Comparison of ENCODE assay signal across 23 cellular contexts in the genomic region with DNA sequence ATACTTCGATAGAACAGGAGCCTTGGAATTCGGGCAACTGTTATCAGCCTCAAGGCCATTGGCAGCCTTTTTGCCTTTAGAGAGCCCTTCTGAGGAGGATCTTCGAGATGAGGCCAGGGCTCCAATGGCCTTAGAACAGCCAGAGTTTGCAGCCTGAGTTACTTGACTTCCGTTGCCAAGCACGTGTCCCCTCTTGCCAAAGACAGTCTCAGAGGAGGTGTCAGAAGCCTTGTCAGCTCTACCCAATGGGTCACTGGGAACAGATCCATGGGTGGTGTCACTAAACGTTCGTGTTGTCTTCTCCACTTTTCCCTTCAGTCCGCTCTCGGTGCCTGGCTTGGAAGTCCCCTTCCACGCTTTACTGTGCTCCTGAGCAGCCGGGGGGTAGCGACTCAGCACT.
DNase-seq lines count a peak whose midpoint lies in the region; ATAC-seq and TF ChIP-seq lines count a peak whose summit lies in the region.
"Had no signal": no experiment of that assay in that cellular context is flagged by ENCODE, and none has a peak within 500 bp of the region (broad histone marks: within the 10 kb centered on the region; RNA-seq: fewer than 3 reads in every experiment).

No MANE protein-coding gene starts in this region.

- TF ChIP-seq CTCF in right atrium auricular region (IDR thresholded peaks at IDR 0.05): no peak
- no peak for TF ChIP-seq CTCF in colonic mucosa (IDR thresholded peaks at IDR 0.05)

- peak; percentile 20 to 36 for ATAC-seq in right cardiac atrium
- no peak for ATAC-seq in HG03565 (IDR thresholded peaks at IDR 0.05; ENCODE audit: unreplicated experiment)
- ATAC-seq: GM12878 had no signal

- H3K27me3 ChIP-seq in right cardiac atrium (ENCODE audit: control insufficient read depth, insufficient read depth): no peaks in the 10 kb centered on the region
- H3K27me3 ChIP-seq in right atrium auricular region: no peaks in the 10 kb centered on the region
- H3K27me3 ChIP-seq in colonic mucosa: no peaks in the 10 kb centered on the region
- H3K27me3 ChIP-seq: BE2C, BLaER1 had no signal

- H3K9me3 ChIP-seq in right cardiac atrium (ENCODE audit: control insufficient read depth, low read length) (no peaks in the 10 kb centered on the region), right atrium auricular region (no peaks in the 10 kb centered on the region), colonic mucosa (no peaks in the 10 kb centered on the region)
- H3K9me3 ChIP-seq: BE2C, BLaER1 had no signal

- peaks cover 61% of the 10 kb centered on the region for H3K36me3 ChIP-seq in right atrium auricular region
- H3K36me3 ChIP-seq in colonic mucosa: no peaks in the 10 kb centered on the region

- H3K9ac ChIP-seq in colonic mucosa (ENCODE audit: low read depth in 2 of 2, low read length in 2 of 2): no peak overlapping the region
- H3K9ac ChIP-seq: BLaER1 had no signal

- 57% methylated on average over 12 of the region's 12 CpGs for WGBS in right cardiac atrium

- H3K27ac ChIP-seq in right cardiac atrium (ENCODE audit: low read length): no peak overlapping the region
- H3K27ac ChIP-seq in right atrium auricular region: no peak overlapping the region
- H3K27ac ChIP-seq in colonic mucosa: no peak overlapping the region
- H3K27ac ChIP-seq: BLaER1 had no signal

- no peak overlapping the region for H3K4me3 ChIP-seq in right cardiac atrium (ENCODE audit: low read length)
- no peak overlapping the region for H3K4me3 ChIP-seq in right atrium auricular region
- H3K4me3 ChIP-seq in colonic mucosa: no peak overlapping the region
- H3K4me3 ChIP-seq: BLaER1, GM12878 had no signal

- DNase-seq in right cardiac atrium (peak in 2 of 3 donors; percentile 33 to 45), right atrium auricular region (ENCODE audit: low spot score) (no peak), colonic mucosa (peak; percentile 15), kidney tubule cell (ENCODE audit: low spot score) (peak; percentile 25)
- no peak for DNase-seq in stimulated activated naive CD4-positive, alpha-beta T cell treated with Interleukin-2 at 50 U/mL for 16 hours (lab: John Stamatoyannopoulos, UW)
- DNase-seq: 8988T; ACHN; BE2C; C1 segment of cervical spinal cord; CD4-positive, alpha-beta memory T cell; CD4-positive, CD25-positive, alpha-beta regulatory T cell; CD8-positive, alpha-beta memory T cell; COR-L47; DMS 273 treated with DMSO at 0.1 percent for 48 hours; DMS153; DMS53; DMS79; DND-41; EL; GDM1 had no signal

- intact Hi-C loops in right cardiac atrium (cut with DNase I): loop anchor here in 2 of 4 donors (10.0 kb wide), 2 partner anchors 172 to 192 kb away; no protein-coding TSS in a partner anchor
- intact Hi-C loops in colonic mucosa (cut with DNase I): loop anchor here (10.0 kb wide), 2 partner anchors 118 to 182 kb away; partner anchors contain the start of gene LACTBL1

- H3K4me1 ChIP-seq in right cardiac atrium (ENCODE audit: control insufficient read depth, insufficient read depth, low read length): peaks cover 7% of the 10 kb centered on the region
- peaks cover 0 to 6% of the 10 kb centered on the region in 2 donors for H3K4me1 ChIP-seq in right atrium auricular region
- H3K4me1 ChIP-seq in colonic mucosa: no peaks in the 10 kb centered on the region
- H3K4me1 ChIP-seq: BE2C, BLaER1 had no signal

Comparison
In these comparisons a context has a peak if more than half of its experiments do, and no peak if none do; other contexts are left out.
1. DNase-seq: peak in right cardiac atrium (2 of 3), colonic mucosa (single experiment) and kidney tubule cell (single experiment); none in right atrium auricular region (single experiment) and stimulated activated naive CD4-positive, alpha-beta T cell treated with Interleukin-2 at 50 U/mL for 16 hours (single experiment).